ENCODE assay signal across 8 cellular contexts in the genomic region with DNA sequence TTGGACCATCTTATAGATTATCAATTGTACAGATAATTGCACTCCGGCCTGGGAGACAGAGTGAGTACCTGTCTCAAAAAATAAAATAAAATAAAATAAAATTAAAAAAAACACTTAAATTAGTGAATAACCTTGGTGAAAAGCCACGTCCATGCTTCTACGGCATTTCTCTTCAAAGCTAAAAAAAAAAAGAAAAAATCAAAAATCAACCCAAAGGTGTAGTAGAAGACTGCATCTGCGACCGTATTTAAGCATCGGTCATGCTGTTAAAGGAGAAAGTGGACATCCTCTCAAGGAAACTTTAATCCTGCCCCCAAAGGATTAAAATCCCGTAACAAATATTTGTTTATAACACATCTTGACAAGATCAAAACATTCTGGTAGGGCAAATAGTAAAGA. TPM values are rescaled to one million over a fixed set of nuclear protein-coding genes. Genes with fewer than 3 reads are reported as not detected.
DNase-seq lines count a peak whose midpoint lies in the region; ATAC-seq and TF ChIP-seq lines count a peak whose summit lies in the region.

No MANE protein-coding gene starts in this region.

- no peak for ATAC-seq in natural killer cell treated with Interleukin-12 subunit alpha and Interleukin-12 subunit beta and Interleukin-15 and Interleukin-18, amount 100 ng/mL, for 72 hours
- no peak for ATAC-seq in GM21528 (IDR thresholded peaks at IDR 0.05; ENCODE audit: low FRiP score, unreplicated experiment)

- DNase-seq in BE2C (no peak), MG63 (no peak), glomerular visceral epithelial cell (ENCODE audit: extremely low spot score) (no peak), 8988T (no peak), posterior cingulate gyrus (no peak)
- DNase-seq in natural killer cell treated with Interleukin-12 subunit alpha and Interleukin-12 subunit beta and Interleukin-15 and Interleukin-18, amount 100 ng/mL, for 72 hours (ENCODE audit: low spot score), result no peak

- H3K9me3 Mint-ChIP-seq in dendritic cell treated with granulocyte-macrophage colony-stimulating factor and Interleukin-4, amounts not matched to agents 40 ng/mL and 50 ng/mL, for 4 days, result no peaks in the 10 kb centered on the region
- no peaks in the 10 kb centered on the region for H3K9me3 Mint-ChIP-seq in natural killer cell treated with Interleukin-12 subunit alpha and Interleukin-12 subunit beta and Interleukin-15 and Interleukin-18, amount 100 ng/mL, for 72 hours

- TF ChIP-seq CTCF in BE2C (IDR thresholded peaks at IDR 0.05; ENCODE audit: low read depth, low read length), result no peak

- no peaks in the 10 kb centered on the region for H3K36me3 ChIP-seq in BE2C
- H3K36me3 ChIP-seq in MG63, result peaks cover 22% of the 10 kb centered on the region

- H3K27me3 ChIP-seq in BE2C (no peaks in the 10 kb centered on the region), MG63 (no peaks in the 10 kb centered on the region)

- H3K36me3 Mint-ChIP-seq in dendritic cell treated with granulocyte-macrophage colony-stimulating factor and Interleukin-4, amounts not matched to agents 40 ng/mL and 50 ng/mL, for 4 days (ENCODE audit: low read depth), result peaks cover 40% of the 10 kb centered on the region
- H3K36me3 Mint-ChIP-seq in natural killer cell treated with Interleukin-12 subunit alpha and Interleukin-12 subunit beta and Interleukin-15 and Interleukin-18, amount 100 ng/mL, for 72 hours, result peaks cover 24% of the 10 kb centered on the region

- peak overlapping the region; percentile 97 for H3K27ac Mint-ChIP-seq in dendritic cell treated with granulocyte-macrophage colony-stimulating factor and Interleukin-4, amounts not matched to agents 40 ng/mL and 50 ng/mL, for 4 days
- H3K27ac Mint-ChIP-seq in natural killer cell treated with Interleukin-12 subunit alpha and Interleukin-12 subunit beta and Interleukin-15 and Interleukin-18, amount 100 ng/mL, for 72 hours, result peak overlapping the region; percentile 91 to 93

- H3K27me3 Mint-ChIP-seq in dendritic cell treated with granulocyte-macrophage colony-stimulating factor and Interleukin-4, amounts not matched to agents 40 ng/mL and 50 ng/mL, for 4 days, result no peaks in the 10 kb centered on the region
- no peaks in the 10 kb centered on the region for H3K27me3 Mint-ChIP-seq in natural killer cell treated with Interleukin-12 subunit alpha and Interleukin-12 subunit beta and Interleukin-15 and Interleukin-18, amount 100 ng/mL, for 72 hours

- peak overlapping the region; percentile 98 for H3K4me3 Mint-ChIP-seq in dendritic cell treated with granulocyte-macrophage colony-stimulating factor and Interleukin-4, amounts not matched to agents 40 ng/mL and 50 ng/mL, for 4 days
- peak overlapping the region; percentile 97 for H3K4me3 Mint-ChIP-seq in natural killer cell treated with Interleukin-12 subunit alpha and Interleukin-12 subunit beta and Interleukin-15 and Interleukin-18, amount 100 ng/mL, for 72 hours

- no peaks in the 10 kb centered on the region for H3K4me1 ChIP-seq in BE2C

- intact Hi-C loops in dendritic cell treated with granulocyte-macrophage colony-stimulating factor and Interleukin-4, amounts not matched to agents 40 ng/mL and 50 ng/mL, for 4 days (cut with micrococcal nuclease), result loop anchor here (5.0 to 10.0 kb wide), 2 partner anchors 74 to 407 kb away; a partner anchor contains a TSS
- intact Hi-C loops in posterior cingulate gyrus (cut with DNase I), result loop anchor here (10.0 kb wide), 1 partner anchor 383 kb away; a partner anchor contains a TSS

- H3K4me1 Mint-ChIP-seq in dendritic cell treated with granulocyte-macrophage colony-stimulating factor and Interleukin-4, amounts not matched to agents 40 ng/mL and 50 ng/mL, for 4 days (ENCODE audit: low read depth), result peaks cover 48% of the 10 kb centered on the region
- H3K4me1 Mint-ChIP-seq in natural killer cell treated with Interleukin-12 subunit alpha and Interleukin-12 subunit beta and Interleukin-15 and Interleukin-18, amount 100 ng/mL, for 72 hours (ENCODE audit: low read depth in 2 of 2), result peaks cover 34 to 42% of the 10 kb centered on the region in 2 donors

- H3K4me3 ChIP-seq in BE2C (ENCODE audit: low read depth, low read length) (peak overlapping the region; percentile 50), MG63 (peak overlapping the region; percentile 87)

- no peaks in the 10 kb centered on the region for H3K9me3 ChIP-seq in BE2C
- H3K9me3 ChIP-seq in MG63, result no peaks in the 10 kb centered on the region

RNA-seq across cellular contexts. Expression of a gene that starts 0.3 kb away (rescaled TPM):
- 22.3 TPM for polyA plus RNA-seq in BE2C (2012; ENCODE audit: insufficient read depth, insufficient read length, low read depth)
- total RNA-seq in MG63 (2014; rRNA removed; shearing (Covaris generic); ENCODE audit: low replicate concordance), result 43.6 and 121 TPM in 2 replicates
- total RNA-seq in natural killer cell treated with Interleukin-12 subunit alpha and Interleukin-12 subunit beta and Interleukin-15 and Interleukin-18, amount 100 ng/mL, for 72 hours, result 10 to 100 TPM; 59.2 to 62.5 TPM
